Comparison of ENCODE assay signal across 23 cellular contexts in genomic region chr2:31032475-31032874, GRCh38.
"Had no signal": no experiment of that assay in that cellular context is flagged by ENCODE, and none has a peak within 500 bp of the region (broad histone marks: within the 10 kb centered on the region; RNA-seq: fewer than 3 reads in every experiment).

No MANE protein-coding gene starts in this region.

- DNase-seq: activated CD4-positive, alpha-beta T cell treated with anti-CD3 and anti-CD28 coated beads, Interleukin-2, amount 50 U/mL, for 4 hours; activated gamma-delta T cell; adrenal gland; cerebellar nuclear complex; effector CD8-positive, alpha-beta T cell; esophagus squamous epithelium; foreskin keratinocyte; glutamatergic neuron; hippocampal formation; islet precursor cell; midbrain; nephron progenitor cell; occipital lobe; posterior cingulate gyrus; retina; stimulated activated CD4-positive, alpha-beta T cell treated with anti-CD3 and anti-CD28 coated beads, Interleukin-12 subunit alpha, Interleukin-12 subunit beta, amount 100 ng/mL, for 4 hours; stimulated activated CD4-positive, alpha-beta T cell treated with anti-CD3 and anti-CD28 coated beads, Interleukin-1b, Interleukin-23, amount 100 ng/mL, for 48 hours; stimulated activated CD8-positive, alpha-beta memory T cell treated with anti-CD3 and anti-CD28 coated beads, Interleukin-4, amount 100 ng/mL, for 48 hours; stimulated activated naive CD4-positive, alpha-beta T cell; WERI-Rb-1 had no signal

- H3K27ac ChIP-seq: adrenal gland, breast epithelium, esophagus squamous epithelium, foreskin keratinocyte, WERI-Rb-1 had no signal

- H3K4me1 Mint-ChIP-seq: activated naive CD4-positive, alpha-beta T cell treated with anti-CD3 and anti-CD28 coated beads, Interleukin-2, amount 50 U/mL, for 24 hours; nephron progenitor cell had no signal

- H3K36me3 Mint-ChIP-seq: activated naive CD4-positive, alpha-beta T cell treated with anti-CD3 and anti-CD28 coated beads, Interleukin-2, amount 50 U/mL, for 24 hours had no signal

- H3K4me3 ChIP-seq: adrenal gland, breast epithelium, esophagus squamous epithelium had no signal

- H3K27me3 Mint-ChIP-seq: dendritic cell treated with granulocyte-macrophage colony-stimulating factor and Interleukin-4, amounts not matched to agents 40 ng/mL and 50 ng/mL, for 4 days had no signal

- H3K4me1 ChIP-seq: adrenal gland, breast epithelium, esophagus squamous epithelium, foreskin keratinocyte had no signal

- H3K27me3 ChIP-seq: adrenal gland, breast epithelium, esophagus squamous epithelium, foreskin keratinocyte had no signal

- ATAC-seq: foreskin keratinocyte had no signal

- H3K36me3 ChIP-seq: adrenal gland, breast epithelium, esophagus squamous epithelium, WERI-Rb-1 had no signal

- H3K4me3 Mint-ChIP-seq: activated naive CD4-positive, alpha-beta T cell treated with anti-CD3 and anti-CD28 coated beads, Interleukin-2, amount 50 U/mL, for 24 hours; dendritic cell treated with granulocyte-macrophage colony-stimulating factor and Interleukin-4, amounts not matched to agents 40 ng/mL and 50 ng/mL, for 4 days; nephron progenitor cell had no signal

- H3K27ac Mint-ChIP-seq: activated naive CD4-positive, alpha-beta T cell treated with anti-CD3 and anti-CD28 coated beads, Interleukin-2, amount 50 U/mL, for 24 hours; dendritic cell treated with granulocyte-macrophage colony-stimulating factor and Interleukin-4, amounts not matched to agents 40 ng/mL and 50 ng/mL, for 4 days; nephron progenitor cell had no signal
